Comparison of ENCODE assay signal across 9 cellular contexts in genomic region chrX:19017271-19017670, GRCh38. TPM values are rescaled to one million over a fixed set of nuclear protein-coding genes. Genes with fewer than 3 reads are reported as not detected.
A peak's percentile ranks its signal among the peaks of the same experiment; 100 is the strongest.
DNase-seq lines count a peak whose midpoint lies in the region; ATAC-seq and TF ChIP-seq lines count a peak whose summit lies in the region.
"Had no signal": no experiment of that assay in that cellular context is flagged by ENCODE, and none has a peak within 500 bp of the region (broad histone marks: within the 10 kb centered on the region; RNA-seq: fewer than 3 reads in every experiment).

No MANE protein-coding gene starts in this region.

- H3K27ac Mint-ChIP-seq in endothelial cell (ENCODE audit: unreplicated experiment), result no peak overlapping the region

- H3K36me3 Mint-ChIP-seq in endothelial cell (ENCODE audit: low read depth, unreplicated experiment), result no peaks in the 10 kb centered on the region

- no peaks in the 10 kb centered on the region for H3K4me1 Mint-ChIP-seq in endothelial cell (ENCODE audit: unreplicated experiment)

- 22 to 63% (median 60%) methylated on average over 1 to 3 of the region's 3 CpGs for WGBS in spleen, 5 donors

- H3K27me3 Mint-ChIP-seq in endothelial cell (ENCODE audit: unreplicated experiment), result no peaks in the 10 kb centered on the region

- no peak overlapping the region for H3K27ac ChIP-seq in spleen
- H3K27ac ChIP-seq: BLaER1 treated with 17β-estradiol and CSF1 and Interleukin-3, amounts not matched to agents 10 nM and 100 nM had no signal

- H3K4me3 Mint-ChIP-seq in endothelial cell (ENCODE audit: unreplicated experiment), result no peak overlapping the region

- ATAC-seq in HG02763 (IDR thresholded peaks at IDR 0.05; ENCODE audit: unreplicated experiment), result no peak

- H3K9me3 ChIP-seq in spleen, result no peaks in the 10 kb centered on the region
- H3K9me3 ChIP-seq: BLaER1 treated with 17β-estradiol and CSF1 and Interleukin-3, amounts not matched to agents 10 nM and 100 nM had no signal

- TF ChIP-seq POLR2A in spleen (IDR thresholded peaks at IDR 0.05), result no peak

- intact Hi-C loops in spleen (cut with DNase I; ENCODE audit: low total_unique reads), result no loop called here

- no peaks in the 10 kb centered on the region for H3K4me1 ChIP-seq in spleen
- H3K4me1 ChIP-seq: BLaER1 treated with 17β-estradiol and CSF1 and Interleukin-3, amounts not matched to agents 10 nM and 100 nM had no signal

- H3K9me3 Mint-ChIP-seq in endothelial cell (ENCODE audit: unreplicated experiment), result no peaks in the 10 kb centered on the region

- no peaks in the 10 kb centered on the region for H3K36me3 ChIP-seq in spleen
- H3K36me3 ChIP-seq: BLaER1 treated with 17β-estradiol and CSF1 and Interleukin-3, amounts not matched to agents 10 nM and 100 nM had no signal

- H3K27me3 ChIP-seq in spleen (replicated peaks in 1 of 7), result no peaks in the 10 kb centered on the region

- TF ChIP-seq CTCF in endothelial cell (IDR thresholded peaks at IDR 0.05; ENCODE audit: unreplicated experiment) (peak; percentile 50), retinal pigment epithelial cell (conservative IDR thresholded peaks at IDR 0.05; ENCODE audit: low read depth, low read length) (peak; percentile 67), spleen (IDR thresholded peaks at IDR 0.05 in 8 of 11, conservative IDR thresholded peaks at IDR 0.05 in 3 of 11) (peak in 3 of 11 experiments; percentile 10 to 40 (median 15))

- H3K4me3 ChIP-seq in retinal pigment epithelial cell (ENCODE audit: low read length) (no peak overlapping the region), spleen (no peak overlapping the region)
- H3K4me3 ChIP-seq: BLaER1 treated with 17β-estradiol and CSF1 and Interleukin-3, amounts not matched to agents 10 nM and 100 nM had no signal

- peak; percentile 1 for DNase-seq in NCI-H2107 treated with DMSO at 0.1 percent for 48 hours (lab: John Stamatoyannopoulos, UW; ENCODE audit: unreplicated experiment)
- DNase-seq in NCI-H2107 (lab: John Stamatoyannopoulos, UW), result no peak
- DNase-seq in NCI-H510A (lab: John Stamatoyannopoulos, UW), result peak; percentile 17
- DNase-seq in endothelial cell (ENCODE audit: low spot score), result peak; percentile 13
- DNase-seq in retinal pigment epithelial cell (ENCODE audit: low read depth), result no peak
- no peak for DNase-seq in spleen
- no peak for DNase-seq in activated T-cell treated with anti-CD3 and anti-CD28 coated beads, Interleukin-2, amount 50 U/mL, for 48 hours

RNA-seq across cellular contexts. Expression of gene PHKA2, which starts 33.4 kb away (rescaled TPM):
- 19.7 TPM for total RNA-seq in endothelial cell (ENCODE audit: unreplicated experiment)
- total RNA-seq in spleen, result 10 to 100 TPM; 26.8 to 46.0 (median 36.7) TPM
- polyA plus RNA-seq in spleen, result 10 to 100 TPM; 13.7 to 25.9 (median 24.1) TPM

Comparison
In these comparisons a context has a peak if more than half of its experiments do, and no peak if none do; other contexts are left out.
1. DNase-seq: peak in NCI-H2107 treated with DMSO at 0.1 percent for 48 hours (single experiment), NCI-H510A (single experiment) and endothelial cell (single experiment); none in NCI-H2107 (single experiment), retinal pigment epithelial cell (single experiment), spleen (single experiment) and activated T-cell treated with anti-CD3 and anti-CD28 coated beads, Interleukin-2, amount 50 U/mL, for 48 hours (0 of 2).